Comparison of ENCODE assay signal across 26 cellular contexts in genomic region chr9:128632486-128632885, GRCh38. TPM values are rescaled to one million over a fixed set of nuclear protein-coding genes. Genes with fewer than 3 reads are reported as not detected.
DNase-seq lines count a peak whose midpoint lies in the region; ATAC-seq, FAIRE-seq and TF ChIP-seq lines count a peak whose summit lies in the region.
"Had no signal": no experiment of that assay in that cellular context is flagged by ENCODE, and none has a peak within 500 bp of the region (broad histone marks: within the 10 kb centered on the region; RNA-seq: fewer than 3 reads in every experiment).

No MANE protein-coding gene starts in this region.

- TF ChIP-seq CTCF in IMR-90 (conservative IDR thresholded peaks at IDR 0.05; ENCODE audit: low read depth, low read length) (no peak), endothelial cell of umbilical vein (IDR thresholded peaks at IDR 0.05; ENCODE audit: extremely low read depth in 1 of 2, insufficient read depth in 1 of 2, low read depth in 1 of 2, low read length in 2 of 2) (no peak), neural crest cell (conservative IDR thresholded peaks at IDR 0.05) (no peak)

- no peak overlapping the region for H2BK120ac ChIP-seq in IMR-90 (ENCODE audit: low read depth, low read length)

- H3K4me1 Mint-ChIP-seq in activated CD4-positive, alpha-beta T cell treated with anti-CD3 and anti-CD28 coated beads, Interleukin-2, amount 10 ng/mL, durations not matched to agents 7 days and 5 days, result no peaks in the 10 kb centered on the region
- peaks cover 5% of the 10 kb centered on the region for H3K4me1 Mint-ChIP-seq in neural crest cell
- H3K4me1 Mint-ChIP-seq in naive thymus-derived CD4-positive, alpha-beta T cell, result peaks cover 0 to 5% (median 0%) of the 10 kb centered on the region in 7 donors

- H2BK15ac ChIP-seq in IMR-90 (ENCODE audit: low read depth, low read length), result no peak overlapping the region

- no peak for TF ChIP-seq RAD21 in IMR-90 (IDR thresholded peaks at IDR 0.05; ENCODE audit: low read length)

- H3K9me1 ChIP-seq in IMR-90 (ENCODE audit: insufficient read depth, low read length), result 0 out of 2 replicates have a peak, but pooled peaks cover 5% of the 10 kb centered on the region
- no peaks in the 10 kb centered on the region for H3K9me1 ChIP-seq in endothelial cell of umbilical vein (replicated peaks; ENCODE audit: control insufficient read depth, extremely low read depth, insufficient read depth, low read length)

- H3K4me2 ChIP-seq in IMR-90 (ENCODE audit: low read depth, low read length) (no peak overlapping the region), endothelial cell of umbilical vein (ENCODE audit: insufficient read depth, low read length) (no peak overlapping the region)
- H3K4me2 ChIP-seq: BLaER1 had no signal

- H3K79me2 ChIP-seq in endothelial cell of umbilical vein (ENCODE audit: control insufficient read depth, insufficient read depth, low read length), result no peaks in the 10 kb centered on the region

- WGBS in IMR-90 (ENCODE audit: extremely low coverage in 2 of 2, insufficient read length in 1 of 2), 2 experiments, result 100% methylated on average over 4 of the region's 14 CpGs; no CpG with 5 or more reads in 1 of the 2 experiments

- H2BK20ac ChIP-seq in IMR-90 (ENCODE audit: low read depth, low read length), result no peak overlapping the region

- peaks cover 62% of the 10 kb centered on the region for H3K36me3 ChIP-seq in IMR-90 (ENCODE audit: control insufficient read depth, insufficient read depth, low read length)
- peaks cover 35 to 63% of the 10 kb centered on the region in 2 experiments for H3K36me3 ChIP-seq in endothelial cell of umbilical vein (ENCODE audit: control insufficient read depth in 2 of 2, extremely low read depth in 1 of 2, insufficient read depth in 2 of 2, low read length in 2 of 2)
- H3K36me3 ChIP-seq in naive thymus-derived CD4-positive, alpha-beta T cell (ENCODE audit: control insufficient read depth in 2 of 3, insufficient read depth in 3 of 3, low read length in 3 of 3), result peaks cover 14 to 69% (median 24%) of the 10 kb centered on the region in 3 experiments

- no peak overlapping the region for H4K91ac ChIP-seq in IMR-90 (ENCODE audit: insufficient read depth, low read depth, low read length)

- no peak overlapping the region for H3K18ac ChIP-seq in IMR-90 (ENCODE audit: low read depth, low read length)

- H3K4me3 ChIP-seq in IMR-90 (ENCODE audit: insufficient read depth, low read depth, low read length) (no peak overlapping the region), endothelial cell of umbilical vein (replicated peaks in 1 of 3; ENCODE audit: insufficient read depth in 1 of 3, low read depth in 1 of 3, low read length in 3 of 3) (no peak overlapping the region)
- H3K4me3 ChIP-seq in naive thymus-derived CD4-positive, alpha-beta T cell (ENCODE audit: low read length), result no peak overlapping the region
- H3K4me3 ChIP-seq: BLaER1, GM12878, GM23248, HAP-1, MG63, SJCRH30 had no signal

- DNase-seq in activated CD4-positive, alpha-beta T cell treated with anti-CD3 and anti-CD28 coated beads, Interleukin-2, amount 10 ng/mL, durations not matched to agents 7 days and 5 days, result no peak
- no peak for DNase-seq in activated CD4-positive, alpha-beta T cell treated with anti-CD3 and anti-CD28 coated beads, Interleukin-2, amount 50 U/mL, for 48 hours
- DNase-seq in IMR-90 (no peak), endothelial cell of umbilical vein (ENCODE audit: low read depth, low spot score) (no peak), neural crest cell (ENCODE audit: low read depth, low spot score) (no peak)
- no peak for DNase-seq in naive thymus-derived CD4-positive, alpha-beta T cell
- DNase-seq: ACHN; CD4-positive, alpha-beta T cell; COR-L47; DND-41; GM23248; MG63; NCI-H1048; NCI-H1417 treated with DMSO at 0.1 percent for 48 hours; NCI-H187 treated with DMSO at 0.1 percent for 48 hours; NCI-H226; NCI-H524; NCI-H774; NK-92 treated with Interleukin-12 subunit alpha and Interleukin-12 subunit beta, amount 100 ng/mL, for 24 hours; SJCRH30 had no signal

- no peak for TF ChIP-seq POLR2A in IMR-90 (IDR thresholded peaks at IDR 0.05; ENCODE audit: low read depth, low read length)
- TF ChIP-seq POLR2A in endothelial cell of umbilical vein (IDR thresholded peaks at IDR 0.05; ENCODE audit: low read depth, low read length), result no peak

- dilution Hi-C loops in IMR-90 (cut with HindIII; ENCODE audit: low sequenced_read_pairs, unreplicated experiment), result no loop called here
- dilution Hi-C loops in endothelial cell of umbilical vein (cut with MboI; ENCODE audit: extremely low pct_ligation_motif_present, low sequenced_read_pairs), result no loop called here

- H3K36me3 Mint-ChIP-seq in activated CD4-positive, alpha-beta T cell treated with anti-CD3 and anti-CD28 coated beads, Interleukin-2, amount 10 ng/mL, durations not matched to agents 7 days and 5 days (ENCODE audit: low read depth), result peaks cover 25% of the 10 kb centered on the region
- H3K36me3 Mint-ChIP-seq in neural crest cell (ENCODE audit: low read depth), result peaks cover 9% of the 10 kb centered on the region
- peaks cover 0 to 32% (median 6%) of the 10 kb centered on the region in 5 donors for H3K36me3 Mint-ChIP-seq in naive thymus-derived CD4-positive, alpha-beta T cell

- no peak overlapping the region for H3K56ac ChIP-seq in IMR-90 (ENCODE audit: extremely low read depth, insufficient read depth, low read length)

- intact Hi-C loops in IMR-90 (cut with micrococcal nuclease), result no loop called here
- intact Hi-C loops in endothelial cell of umbilical vein (cut with micrococcal nuclease), result no loop called here
- intact Hi-C loops in naive thymus-derived CD4-positive, alpha-beta T cell (cut with micrococcal nuclease), result no loop called here

- POLR2A ChIA-PET in activated CD4-positive, alpha-beta T cell treated with anti-CD3 and anti-CD28 coated beads, Interleukin-2, amount 10 ng/mL, durations not matched to agents 7 days and 5 days (lab: Charles Lee), result no interaction called here
- POLR2A ChIA-PET in IMR-90 (lab: Charles Lee; ENCODE audit: unreplicated experiment) (no interaction called here), endothelial cell of umbilical vein (lab: Charles Lee) (no interaction called here)
- POLR2A ChIA-PET in naive thymus-derived CD4-positive, alpha-beta T cell (lab: Charles Lee), result no interaction called here

- no peak overlapping the region for H3K4me3 Mint-ChIP-seq in activated CD4-positive, alpha-beta T cell treated with anti-CD3 and anti-CD28 coated beads, Interleukin-2, amount 10 ng/mL, durations not matched to agents 7 days and 5 days
- peak overlapping the region; percentile 44 for H3K4me3 Mint-ChIP-seq in neural crest cell
- no peak overlapping the region for H3K4me3 Mint-ChIP-seq in naive thymus-derived CD4-positive, alpha-beta T cell
- H3K4me3 Mint-ChIP-seq: CD4-positive, alpha-beta T cell had no signal

- peak overlapping the region; percentile 61 for H3K27ac Mint-ChIP-seq in activated CD4-positive, alpha-beta T cell treated with anti-CD3 and anti-CD28 coated beads, Interleukin-2, amount 10 ng/mL, durations not matched to agents 7 days and 5 days
- H3K27ac Mint-ChIP-seq in neural crest cell (ENCODE audit: unreplicated experiment), result no peak overlapping the region
- H3K27ac Mint-ChIP-seq in naive thymus-derived CD4-positive, alpha-beta T cell, result peak overlapping the region in 1 of 9 donors; percentile 74
- H3K27ac Mint-ChIP-seq: CD4-positive, alpha-beta T cell had no signal

- H3K27ac ChIP-seq in IMR-90 (ENCODE audit: insufficient read depth, low read length) (no peak overlapping the region), endothelial cell of umbilical vein (ENCODE audit: insufficient read depth, low read depth, low read length) (no peak overlapping the region)
- no peak overlapping the region for H3K27ac ChIP-seq in naive thymus-derived CD4-positive, alpha-beta T cell (ENCODE audit: low read depth, low read length)
- H3K27ac ChIP-seq: 22Rv1, BLaER1, GM23248, SJCRH30 had no signal

- BruUV-seq in IMR-90 (replicated peaks; lab: Mats Ljungman, UMichigan) (no TSS peak), endothelial cell of umbilical vein (replicated peaks; lab: Mats Ljungman, UMichigan) (TSS peak; percentile 87)

- no peak overlapping the region for H2BK5ac ChIP-seq in IMR-90 (ENCODE audit: low read depth, low read length, poor library complexity, severe bottlenecking)

- H2AK5ac ChIP-seq in IMR-90 (ENCODE audit: low read depth, low read length), result no peak overlapping the region

- H3K4ac ChIP-seq in IMR-90 (ENCODE audit: low read depth, low read length), result no peak overlapping the region

- H4K20me1 ChIP-seq in IMR-90 (ENCODE audit: insufficient read depth, low read length) (0 out of 2 replicates have a peak, but pooled peaks cover 3% of the 10 kb centered on the region), endothelial cell of umbilical vein (replicated peaks; ENCODE audit: control insufficient read depth, extremely low read depth, insufficient read depth, low read length) (no peaks in the 10 kb centered on the region)

- H3K9me3 ChIP-seq in IMR-90 (ENCODE audit: control insufficient read depth, insufficient read depth, low read length), result no peaks in the 10 kb centered on the region
- H3K9me3 ChIP-seq in endothelial cell of umbilical vein (replicated peaks; ENCODE audit: control insufficient read depth, insufficient read depth, low read length), result no peaks in the 10 kb centered on the region
- H3K9me3 ChIP-seq in naive thymus-derived CD4-positive, alpha-beta T cell (ENCODE audit: control insufficient read depth in 2 of 3, low read length in 3 of 3), result no peaks in the 10 kb centered on the region
- H3K9me3 ChIP-seq: BLaER1, HAP-1, MG63, SJCRH30 had no signal

- H3K9ac ChIP-seq in IMR-90 (ENCODE audit: low read depth, low read length) (no peak overlapping the region), endothelial cell of umbilical vein (replicated peaks; ENCODE audit: extremely low read depth, insufficient read depth, low read length) (no peak overlapping the region)
- H3K9ac ChIP-seq: BLaER1, GM23248 had no signal

- no peak overlapping the region for H4K5ac ChIP-seq in IMR-90 (ENCODE audit: low read depth, low read length)

- H3K9me3 Mint-ChIP-seq in activated CD4-positive, alpha-beta T cell treated with anti-CD3 and anti-CD28 coated beads, Interleukin-2, amount 10 ng/mL, durations not matched to agents 7 days and 5 days, result no peaks in the 10 kb centered on the region
- H3K9me3 Mint-ChIP-seq in neural crest cell, result no peaks in the 10 kb centered on the region
- no peaks in the 10 kb centered on the region for H3K9me3 Mint-ChIP-seq in naive thymus-derived CD4-positive, alpha-beta T cell
- H3K9me3 Mint-ChIP-seq: CD4-positive, alpha-beta T cell had no signal

- CTCF ChIA-PET in activated CD4-positive, alpha-beta T cell treated with anti-CD3 and anti-CD28 coated beads, Interleukin-2, amount 10 ng/mL, durations not matched to agents 7 days and 5 days (lab: Charles Lee), result no interaction called here
- CTCF ChIA-PET in IMR-90 (lab: Yijun Ruan, JAX) (no interaction called here), endothelial cell of umbilical vein (lab: Charles Lee) (interaction anchor here (1.3 kb wide), 1 partner anchor 194 kb away, joined by 4 read pairs; no protein-coding TSS in a partner anchor)
- CTCF ChIA-PET in naive thymus-derived CD4-positive, alpha-beta T cell (lab: Charles Lee), result no interaction called here

- ATAC-seq in IMR-90 (ENCODE audit: low read depth), result no peak
- ATAC-seq in GM19035 (IDR thresholded peaks at IDR 0.05; ENCODE audit: unreplicated experiment), result no peak
- no peak for ATAC-seq in naive thymus-derived CD4-positive, alpha-beta T cell
- ATAC-seq in HG02840 (IDR thresholded peaks at IDR 0.05; ENCODE audit: low FRiP score, unreplicated experiment), result no peak
- ATAC-seq: GM12878 had no signal

- no peak overlapping the region for H3K14ac ChIP-seq in IMR-90 (replicated peaks; ENCODE audit: low read depth, low read length)

- peak overlapping the region; percentile 59 for H2AK9ac ChIP-seq in IMR-90 (replicated peaks; ENCODE audit: low read depth, low read length, poor library complexity)

- in situ Hi-C loops in IMR-90 (cut with MboI; ENCODE audit: low sequenced_read_pairs), result no loop called here

- H2AFZ ChIP-seq in IMR-90 (replicated peaks; ENCODE audit: low read length, poor library complexity) (no peak overlapping the region), endothelial cell of umbilical vein (ENCODE audit: low read depth, low read length) (no peak overlapping the region)
- H2AFZ ChIP-seq: GM23248 had no signal

- H3K4me1 ChIP-seq in IMR-90 (ENCODE audit: control insufficient read depth, insufficient read depth, low read length) (peaks cover 13% of the 10 kb centered on the region), endothelial cell of umbilical vein (ENCODE audit: control insufficient read depth, extremely low read depth, insufficient read depth, low read length) (peaks cover 11% of the 10 kb centered on the region)
- no peaks in the 10 kb centered on the region for H3K4me1 ChIP-seq in naive thymus-derived CD4-positive, alpha-beta T cell (ENCODE audit: control insufficient read depth in 2 of 2, insufficient read depth in 2 of 2, low read length in 2 of 2)

- no peak overlapping the region for H4K8ac ChIP-seq in IMR-90 (ENCODE audit: low read depth in 2 of 2, low read length in 2 of 2)

- H3K27me3 Mint-ChIP-seq in activated CD4-positive, alpha-beta T cell treated with anti-CD3 and anti-CD28 coated beads, Interleukin-2, amount 10 ng/mL, durations not matched to agents 7 days and 5 days, result no peaks in the 10 kb centered on the region
- H3K27me3 Mint-ChIP-seq in neural crest cell (ENCODE audit: low read depth), result peaks cover 2% of the 10 kb centered on the region
- H3K27me3 Mint-ChIP-seq in naive thymus-derived CD4-positive, alpha-beta T cell, result no peaks in the 10 kb centered on the region
- H3K27me3 Mint-ChIP-seq: CD4-positive, alpha-beta T cell had no signal

- peaks cover 0 to 36% of the 10 kb centered on the region in 2 experiments; a peak in 2 of 4 replicates for H3K79me1 ChIP-seq in IMR-90 (ENCODE audit: low read depth in 1 of 2, low read length in 2 of 2)

- FAIRE-seq in endothelial cell of umbilical vein (lab: Jason Lieb, UNC), result no peak
- FAIRE-seq: GM12878 had no signal

- H3K27me3 ChIP-seq in IMR-90 (ENCODE audit: control insufficient read depth, insufficient read depth, low read length) (no peaks in the 10 kb centered on the region), endothelial cell of umbilical vein (ENCODE audit: control insufficient read depth in 2 of 2, insufficient read depth in 2 of 2, low read length in 2 of 2) (no peaks in the 10 kb centered on the region)
- H3K27me3 ChIP-seq in naive thymus-derived CD4-positive, alpha-beta T cell (ENCODE audit: control insufficient read depth in 2 of 2, insufficient read depth in 2 of 2, low read length in 2 of 2), result no peaks in the 10 kb centered on the region
- H3K27me3 ChIP-seq: BLaER1, MG63, SJCRH30 had no signal

- H3K23ac ChIP-seq in IMR-90 (ENCODE audit: low read depth, low read length), result no peak overlapping the region

RNA-seq across cellular contexts. Expression of gene DYNC2I2, which starts 24.2 kb away (rescaled TPM):
- 10 to 100 TPM; 60.6 to 68.3 TPM for total RNA-seq in activated CD4-positive, alpha-beta T cell treated with anti-CD3 and anti-CD28 coated beads, Interleukin-2, amount 10 ng/mL, durations not matched to agents 7 days and 5 days
- total RNA-seq in IMR-90 (2012; rRNA removed), result 36.1 and 37.1 TPM in 2 replicates
- polyA plus RNA-seq in IMR-90 (2012; rRNA removed), result 33.7 and 42.9 TPM in 2 replicates
- 27.9 and 40.6 TPM in 2 replicates for polyA plus RNA-seq in IMR-90 (2012; cell fraction: cytosol; rRNA removed)
- 24.0 and 102 TPM in 2 replicates for polyA plus RNA-seq in IMR-90 (2012; cell fraction: nucleus; rRNA removed; ENCODE audit: low replicate concordance)
- total RNA-seq in endothelial cell of umbilical vein, result 68.5 and 73.6 TPM in 2 replicates
- polyA plus RNA-seq in endothelial cell of umbilical vein, result 82.6 and 88.5 TPM in 2 replicates
- polyA plus RNA-seq in endothelial cell of umbilical vein (2011; cell fraction: cytosol; rRNA removed), result 56.2 and 80.5 TPM in 2 replicates
- polyA plus RNA-seq in endothelial cell of umbilical vein (2011; cell fraction: nucleus; rRNA removed), result 74.6 and 80.8 TPM in 2 replicates
- 39.7 and 41.2 TPM in 2 replicates for polyA plus RNA-seq in endothelial cell of umbilical vein (2012)
- 32.9 and 45.3 TPM in 2 replicates for polyA minus RNA-seq in endothelial cell of umbilical vein
- 181 TPM for polyA minus RNA-seq in endothelial cell of umbilical vein (2011; cell fraction: cytosol; rRNA and poly(A)+ RNA removed)
- polyA minus RNA-seq in endothelial cell of umbilical vein (2011; cell fraction: nucleus; rRNA and poly(A)+ RNA removed), result 21.7 and 31.4 TPM in 2 replicates
- total RNA-seq in neural crest cell, result 120 and 128 TPM in 2 replicates
- total RNA-seq in naive thymus-derived CD4-positive, alpha-beta T cell, result 10 to 100 TPM in 1 of 5 experiments, 1 to 10 TPM in 4; 2.5 to 41.7 (median 3.8) TPM
- polyA plus RNA-seq in naive thymus-derived CD4-positive, alpha-beta T cell, result 1 to 10 TPM; 1.4 to 2.5 TPM

RNA-seq across cellular contexts. Expression of gene SET, which starts 56.5 kb away (rescaled TPM):
- 100 to 1,000 TPM; 476 to 482 TPM for total RNA-seq in activated CD4-positive, alpha-beta T cell treated with anti-CD3 and anti-CD28 coated beads, Interleukin-2, amount 10 ng/mL, durations not matched to agents 7 days and 5 days
- total RNA-seq in IMR-90 (2012; rRNA removed), result 182 and 587 TPM in 2 replicates
- polyA plus RNA-seq in IMR-90 (2012; rRNA removed), result 80.2 and 104 TPM in 2 replicates
- polyA plus RNA-seq in IMR-90 (2012; cell fraction: cytosol; rRNA removed), result 13.7 and 17.9 TPM in 2 replicates
- 21.2 and 52.6 TPM in 2 replicates for polyA plus RNA-seq in IMR-90 (2012; cell fraction: nucleus; rRNA removed; ENCODE audit: low replicate concordance)
- total RNA-seq in endothelial cell of umbilical vein, result 448 and 483 TPM in 2 replicates
- polyA plus RNA-seq in endothelial cell of umbilical vein, result 61.1 and 96.9 TPM in 2 replicates
- 102 and 105 TPM in 2 replicates for polyA plus RNA-seq in endothelial cell of umbilical vein (2011; cell fraction: cytosol; rRNA removed)
- 97.8 and 153 TPM in 2 replicates for polyA plus RNA-seq in endothelial cell of umbilical vein (2011; cell fraction: nucleus; rRNA removed)
- 325 and 505 TPM in 2 replicates for polyA plus RNA-seq in endothelial cell of umbilical vein (2012)
- polyA minus RNA-seq in endothelial cell of umbilical vein, result 90.4 and 106 TPM in 2 replicates
- 487 TPM for polyA minus RNA-seq in endothelial cell of umbilical vein (2011; cell fraction: cytosol; rRNA and poly(A)+ RNA removed)
- 47.0 and 61.7 TPM in 2 replicates for polyA minus RNA-seq in endothelial cell of umbilical vein (2011; cell fraction: nucleus; rRNA and poly(A)+ RNA removed)
- 891 and 930 TPM in 2 replicates for total RNA-seq in neural crest cell
- 100 to 1,000 TPM; 222 to 488 (median 270) TPM for total RNA-seq in naive thymus-derived CD4-positive, alpha-beta T cell
- polyA plus RNA-seq in naive thymus-derived CD4-positive, alpha-beta T cell, result 100 to 1,000 TPM; 133 to 200 TPM
